17 cellular contexts compared by ENCODE assay signal in the genomic region with DNA sequence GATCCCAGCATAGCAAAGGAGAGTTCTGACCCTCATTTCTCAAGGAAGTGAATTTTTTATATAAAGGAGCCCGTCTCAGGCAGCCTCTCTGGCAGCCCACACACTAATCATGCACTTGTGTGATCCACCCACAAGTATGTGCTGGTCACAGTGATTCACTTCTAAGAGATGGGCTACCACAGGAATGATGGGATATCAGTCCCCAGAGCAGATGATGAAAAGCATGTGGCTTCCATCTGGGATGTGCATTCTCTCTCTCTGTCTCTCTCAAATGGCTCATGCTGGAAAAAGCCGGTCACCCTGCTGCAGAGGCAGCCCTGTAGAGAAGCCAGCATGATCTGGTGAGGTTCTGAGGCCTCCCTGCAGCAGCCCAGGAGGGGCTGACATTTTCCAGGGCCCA.
DNase-seq lines count a peak whose midpoint lies in the region; FAIRE-seq and TF ChIP-seq lines count a peak whose summit lies in the region.
"Had no signal": no experiment of that assay in that cellular context is flagged by ENCODE, and none has a peak within 500 bp of the region (broad histone marks: within the 10 kb centered on the region; RNA-seq: fewer than 3 reads in every experiment).

No MANE protein-coding gene starts in this region.

- no peaks in the 10 kb centered on the region for H3K9me3 ChIP-seq in PC-9 (ENCODE audit: insufficient read depth, low read depth)
- H3K9me3 ChIP-seq: adrenal gland, lower lobe of right lung had no signal

- FAIRE-seq in RCC 7860 (lab: Jason Lieb, UNC), result no peak
- FAIRE-seq: H54 had no signal

- no peaks in the 10 kb centered on the region for H4K20me1 ChIP-seq in PC-9 (ENCODE audit: insufficient read depth)

- H2AFZ ChIP-seq in PC-9, result no peak overlapping the region

- H3K27ac ChIP-seq in PC-9, result no peak overlapping the region
- H3K27ac ChIP-seq: adrenal gland, lower lobe of right lung, VCaP had no signal

- H3K9me2 ChIP-seq in PC-9 (ENCODE audit: insufficient read depth), result no peaks in the 10 kb centered on the region

- H3K4me3 ChIP-seq in PC-9, result no peak overlapping the region
- H3K4me3 ChIP-seq: adrenal gland, lower lobe of right lung had no signal

- H3K4me1 Mint-ChIP-seq in T-helper 2 cell treated with Interferon-gamma antibody and Interleukin-4, amounts not matched to agents 5 μg/mL and 100 μg/mL, for 36 hours (ENCODE audit: low read depth), result no peaks in the 10 kb centered on the region

- no peaks in the 10 kb centered on the region; the same call in 1 of the 2 replicates for H3K27me3 ChIP-seq in PC-9 (ENCODE audit: insufficient read depth, low read depth)
- H3K27me3 ChIP-seq: adrenal gland had no signal

- no peaks in the 10 kb centered on the region for H3K9me3 Mint-ChIP-seq in T-helper 2 cell treated with Interferon-gamma antibody and Interleukin-4, amounts not matched to agents 5 μg/mL and 100 μg/mL, for 36 hours

- no peak overlapping the region for H3K4me3 Mint-ChIP-seq in T-helper 2 cell treated with Interferon-gamma antibody and Interleukin-4, amounts not matched to agents 5 μg/mL and 100 μg/mL, for 36 hours

- CTCF ChIA-PET in PC-9 (lab: Charles Lee), result no interaction called here

- H3K27me3 Mint-ChIP-seq in T-helper 2 cell treated with Interferon-gamma antibody and Interleukin-4, amounts not matched to agents 5 μg/mL and 100 μg/mL, for 36 hours (ENCODE audit: low read depth), result no peaks in the 10 kb centered on the region

- no TSS peak for BruUV-seq in PC-9 (replicated peaks; lab: Mats Ljungman, UMichigan)

- no peak overlapping the region for H3K27ac Mint-ChIP-seq in T-helper 2 cell treated with Interferon-gamma antibody and Interleukin-4, amounts not matched to agents 5 μg/mL and 100 μg/mL, for 36 hours

- H3K79me2 ChIP-seq in PC-9 (ENCODE audit: low read depth), result no peaks in the 10 kb centered on the region

- H3K4me2 ChIP-seq in PC-9, result no peak overlapping the region

- no peaks in the 10 kb centered on the region for H3F3A ChIP-seq in PC-9 (ENCODE audit: insufficient read depth, low read depth)

- no peaks in the 10 kb centered on the region for H3K4me1 ChIP-seq in PC-9 (replicated peaks; ENCODE audit: insufficient read depth)
- H3K4me1 ChIP-seq: adrenal gland, lower lobe of right lung had no signal

- POLR2A ChIA-PET in PC-9 (lab: Charles Lee; ENCODE audit: unreplicated experiment), result interaction anchor here (0.6 kb wide), 1 partner anchor 1703 kb away, joined by 5 read pairs; no protein-coding TSS in a partner anchor

- no peaks in the 10 kb centered on the region for H3K36me3 ChIP-seq in PC-9 (ENCODE audit: low read depth)
- H3K36me3 ChIP-seq: adrenal gland, lower lobe of right lung had no signal

- no peak for TF ChIP-seq CTCF in PC-9 (conservative IDR thresholded peaks at IDR 0.05)

- intact Hi-C loops in PC-9 (cut with micrococcal nuclease; ENCODE audit: unreplicated experiment), result no loop called here

- DNase-seq in AG08396 (ENCODE audit: low spot score), result peak; percentile 86
- peak; percentile 49 for DNase-seq in RCC 7860 (ENCODE audit: low spot score)
- peak; percentile 83 for DNase-seq in fibroblast of gingiva (ENCODE audit: low read depth)
- DNase-seq in myocyte (ENCODE audit: low read depth), result peak; percentile 15
- no peak for DNase-seq in HuH-7.5 (ENCODE audit: low spot score)
- DNase-seq in T-helper 2 cell treated with Interferon-gamma antibody and Interleukin-4, amounts not matched to agents 5 μg/mL and 100 μg/mL, for 36 hours (ENCODE audit: low spot score), result no peak
- DNase-seq in HPDE6-E6E7 (ENCODE audit: extremely low spot score), result no peak
- DNase-seq in PC-9, result no peak
- DNase-seq: adrenal gland; AML-193; effector CD4-positive, alpha-beta T cell; lower lobe of right lung; NCI-H1092; NCI-H446 treated with DMSO at 0.1 percent for 48 hours; posterior cingulate gyrus had no signal

- H3K36me3 Mint-ChIP-seq in T-helper 2 cell treated with Interferon-gamma antibody and Interleukin-4, amounts not matched to agents 5 μg/mL and 100 μg/mL, for 36 hours (ENCODE audit: low read depth), result no peaks in the 10 kb centered on the region

Comparison
In these comparisons a context has a peak if more than half of its experiments do, and no peak if none do; other contexts are left out.
1. DNase-seq: peak in AG08396 (single experiment), RCC 7860 (single experiment), fibroblast of gingiva (single experiment) and myocyte (single experiment); none in HuH-7.5 (single experiment), T-helper 2 cell treated with Interferon-gamma antibody and Interleukin-4, amounts not matched to agents 5 μg/mL and 100 μg/mL, for 36 hours (single experiment), HPDE6-E6E7 (single experiment) and PC-9 (0 of 2).